In the genomic region with DNA sequence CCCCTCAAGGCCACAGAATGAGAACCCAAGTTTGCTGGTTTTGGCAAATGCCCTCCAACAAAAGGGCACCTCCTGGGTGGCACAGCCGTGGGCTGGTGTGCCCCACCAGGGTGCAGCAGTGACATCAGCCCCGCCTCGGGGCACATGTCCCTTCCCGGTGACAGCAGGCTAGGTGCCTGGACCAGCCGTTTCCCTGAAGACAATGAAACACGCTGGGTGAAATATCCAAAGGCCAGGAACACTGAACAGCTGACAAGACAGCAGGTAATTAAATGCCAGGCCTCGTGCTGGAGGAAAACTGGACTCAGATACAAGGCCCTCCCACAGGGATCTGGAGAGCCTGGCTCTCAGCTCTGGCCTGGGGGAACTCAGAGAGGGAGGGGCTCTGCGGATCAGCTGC, we compare ENCODE assay signal across 1 cellular context. TPM values are rescaled to one million over a fixed set of nuclear protein-coding genes. Genes with fewer than 3 reads are reported as not detected.
"Had no signal": no experiment of that assay in that cellular context is flagged by ENCODE, and none has a peak within 500 bp of the region (broad histone marks: within the 10 kb centered on the region; RNA-seq: fewer than 3 reads in every experiment).

No MANE protein-coding gene starts in this region.

RNA-seq across cellular contexts. Expression of a gene that starts 11.4 kb away (rescaled TPM):
- polyA plus RNA-seq: foreskin keratinocyte had no signal
